ENCODE assay signal across 5 cellular contexts in the genomic region with DNA sequence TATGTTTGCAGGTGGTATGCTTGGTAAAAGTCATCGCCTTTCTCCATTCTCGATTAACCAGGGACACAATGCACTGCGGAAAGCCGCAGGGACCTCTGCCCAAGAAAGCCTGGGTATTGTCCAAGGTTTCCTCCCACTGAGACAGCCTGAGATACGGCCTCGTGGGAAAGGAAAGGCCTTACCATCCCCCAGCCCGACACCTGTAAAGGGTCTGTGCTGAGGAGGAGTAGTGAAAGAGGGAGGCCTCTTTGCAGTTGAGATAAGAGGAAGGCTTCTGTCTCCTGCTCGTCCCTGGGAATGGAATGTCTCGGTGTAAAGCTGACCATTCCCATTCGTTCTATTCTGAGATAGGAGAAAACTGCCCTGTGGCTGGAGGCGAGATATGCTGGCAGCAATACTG. TPM values are rescaled to one million over a fixed set of nuclear protein-coding genes. Genes with fewer than 3 reads are reported as not detected.
"Had no signal": no experiment of that assay in that cellular context is flagged by ENCODE, and none has a peak within 500 bp of the region (broad histone marks: within the 10 kb centered on the region; RNA-seq: fewer than 3 reads in every experiment).

No MANE protein-coding gene starts in this region.

RNA-seq across cellular contexts. Expression of gene TRIM75, which starts 19.7 kb away (rescaled TPM):
- total RNA-seq: K562, M059J, Right ventricle myocardium superior, SJSA1 had no signal
- polyA plus RNA-seq: IgD-negative memory B cell, K562 had no signal

RNA-seq across cellular contexts. Expression of gene TRIM60, which starts 41.5 kb away (rescaled TPM):
- total RNA-seq: K562, M059J, Right ventricle myocardium superior, SJSA1 had no signal
- polyA plus RNA-seq: IgD-negative memory B cell, K562 had no signal
